9 cellular contexts compared by ENCODE assay signal in the genomic region with DNA sequence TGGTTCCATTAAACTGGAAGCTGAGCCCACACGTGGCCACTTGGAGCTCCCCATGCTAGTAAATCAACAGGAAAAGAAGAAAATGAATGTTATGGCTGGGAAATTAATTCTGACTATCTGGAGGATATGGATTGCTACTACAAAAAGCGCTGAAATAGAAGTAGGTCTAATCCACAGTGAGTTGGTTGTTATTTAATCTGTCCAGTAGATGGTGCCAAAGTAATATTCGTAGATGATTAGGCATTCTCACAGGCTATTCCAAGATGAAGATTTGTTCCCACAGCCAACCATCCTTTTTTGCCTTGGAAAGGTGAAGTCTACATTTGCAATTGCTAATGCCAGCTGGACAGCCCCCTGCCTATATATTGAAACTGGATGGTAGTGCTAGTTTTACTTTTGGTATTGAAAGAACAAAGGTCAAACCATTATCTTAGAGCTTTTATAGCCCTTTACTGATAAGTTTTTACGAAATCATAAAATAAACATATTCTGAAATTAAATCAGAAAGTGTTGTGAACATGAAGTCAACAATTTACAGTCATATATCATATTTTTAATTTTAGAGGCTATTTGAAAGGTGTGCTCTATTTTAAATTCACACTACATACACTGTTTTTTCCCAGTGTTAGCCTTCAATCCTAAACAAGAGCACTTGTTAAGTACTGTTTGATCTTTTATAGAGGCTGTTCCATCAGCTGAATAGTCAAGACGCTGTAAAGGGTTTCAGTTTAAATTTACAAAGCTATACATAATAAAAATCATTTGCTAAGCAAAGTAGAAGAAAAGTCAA. TPM values are rescaled to one million over a fixed set of nuclear protein-coding genes. Genes with fewer than 3 reads are reported as not detected.
DNase-seq lines count a peak whose midpoint lies in the region; TF ChIP-seq lines count a peak whose summit lies in the region.
"Had no signal": no experiment of that assay in that cellular context is flagged by ENCODE, and none has a peak within 500 bp of the region (broad histone marks: within the 10 kb centered on the region; RNA-seq: fewer than 3 reads in every experiment).

No MANE protein-coding gene starts in this region.

- no peaks in the 10 kb centered on the region for H3K27me3 Mint-ChIP-seq in MCF 10A (ENCODE audit: insufficient read depth, unreplicated experiment)
- peaks cover 3% of the 10 kb centered on the region for H3K27me3 Mint-ChIP-seq in type B pancreatic cell

- POLR2A ChIA-PET in HEK293T (lab: Yijun Ruan, JAX) = no interaction called here
- POLR2A ChIA-PET in MCF 10A (lab: Yijun Ruan, JAX) = no interaction called here

- H3K27ac Mint-ChIP-seq in MCF 10A (ENCODE audit: low read depth, unreplicated experiment) (no peak overlapping the region), type B pancreatic cell (peak overlapping the region; percentile 10)
- H3K27ac Mint-ChIP-seq: T-helper 1 cell treated with Interleukin-12 subunit alpha and Interleukin-12 subunit beta and Interleukin-4 antibody, amounts not matched to agents 30 μg/mL and 1 μg/mL, for 36 hours had no signal

- CTCF ChIA-PET in HEK293T (lab: Yijun Ruan, JAX) (interaction anchor here (0.7 to 1.1 kb wide), 2 partner anchors 17 to 1368 kb away, joined by 3 read pairs; no protein-coding TSS in a partner anchor), MCF 10A (lab: Yijun Ruan, JAX) (interaction anchor here (0.6 to 3.8 kb wide), 31 partner anchors 12 to 1556 kb away, joined by 3 to 24 read pairs (median 4); no protein-coding TSS in a partner anchor)

- H3K9me3 Mint-ChIP-seq in MCF 10A (ENCODE audit: unreplicated experiment) (no peaks in the 10 kb centered on the region), type B pancreatic cell (no peaks in the 10 kb centered on the region)
- H3K9me3 Mint-ChIP-seq: T-helper 1 cell treated with Interleukin-12 subunit alpha and Interleukin-12 subunit beta and Interleukin-4 antibody, amounts not matched to agents 30 μg/mL and 1 μg/mL, for 36 hours had no signal

- no peaks in the 10 kb centered on the region for H3K4me1 Mint-ChIP-seq in MCF 10A (ENCODE audit: insufficient read depth, unreplicated experiment)
- no peaks in the 10 kb centered on the region for H3K4me1 Mint-ChIP-seq in type B pancreatic cell (ENCODE audit: unreplicated experiment)

- intact Hi-C loops in MCF 10A (cut with micrococcal nuclease) = loop anchor here (1.0 to 10.0 kb wide), 6 partner anchors 45 to 1333 kb away; partner anchors contain the start of gene HSPA13

- BruUV-seq in MCF 10A (replicated peaks; lab: Mats Ljungman, UMichigan) = no TSS peak

- DNase-seq in Daoy (ENCODE audit: low read depth) = peak; percentile 29
- peak; percentile 60 for DNase-seq in HEK293T (ENCODE audit: extremely low spot score)
- peak; percentile 13 for DNase-seq in NCI-H226
- peak; percentile 65 for DNase-seq in MCF 10A (ENCODE audit: unreplicated experiment)
- DNase-seq in kidney glomerular epithelial cell (lab: John Stamatoyannopoulos, UW) = peak; percentile 71
- no peak for DNase-seq in type B pancreatic cell (ENCODE audit: extremely low spot score, unreplicated experiment)
- DNase-seq in activated T-cell treated with anti-CD3 and anti-CD28 coated beads, Interleukin-2, amount 50 U/mL, for 1 hour = no peak
- no peak for DNase-seq in occipital lobe (lab: John Stamatoyannopoulos, UW)

- H3K36me3 Mint-ChIP-seq in MCF 10A (ENCODE audit: insufficient read depth, unreplicated experiment) (no peaks in the 10 kb centered on the region), type B pancreatic cell (no peaks in the 10 kb centered on the region)

- TF ChIP-seq CTCF in MCF 10A (IDR thresholded peaks at IDR 0.05; ENCODE audit: unreplicated experiment) (peak; percentile 56), type B pancreatic cell (conservative IDR thresholded peaks at IDR 0.05) (peak; percentile 82)

- H3K4me3 Mint-ChIP-seq in MCF 10A (ENCODE audit: unreplicated experiment) (no peak overlapping the region), type B pancreatic cell (no peak overlapping the region)
- H3K4me3 Mint-ChIP-seq: T-helper 1 cell treated with Interleukin-12 subunit alpha and Interleukin-12 subunit beta and Interleukin-4 antibody, amounts not matched to agents 30 μg/mL and 1 μg/mL, for 36 hours had no signal

TF ChIP-seq in HEK293T, 16 proteins besides CTCF, POLR2A, EP300 and RAD21:
- no peak for TF ChIP-seq ZNF384 (IDR thresholded peaks at IDR 0.05)

RNA-seq across cellular contexts. Expression of gene RBM11, which starts 43.9 kb away (rescaled TPM):
- 4.1 and 4.4 TPM in 2 replicates for total RNA-seq in Daoy (2014; rRNA removed; shearing (Covaris generic))
- total RNA-seq in MCF 10A (2022) (3.9 and 5.1 TPM in 2 replicates), type B pancreatic cell (ENCODE audit: low replicate concordance) (2.1 and 2.7 TPM in 2 replicates), occipital lobe (16.2 TPM)

RNA-seq across cellular contexts. Expression of gene LIPI, which starts 49.1 kb away (rescaled TPM):
- total RNA-seq in Daoy (2014; rRNA removed; shearing (Covaris generic)) = not detected in 2 replicates
- total RNA-seq in MCF 10A (2022) = not detected in 2 replicates
- not detected in 2 replicates for total RNA-seq in type B pancreatic cell (ENCODE audit: low replicate concordance)
- total RNA-seq in occipital lobe = not detected

Comparison
In these comparisons a context has a peak if more than half of its experiments do, and no peak if none do; other contexts are left out.
1. DNase-seq: peak in Daoy (single experiment), HEK293T (single experiment), NCI-H226 (single experiment), MCF 10A (single experiment) and kidney glomerular epithelial cell (single experiment); none in type B pancreatic cell (single experiment), activated T-cell treated with anti-CD3 and anti-CD28 coated beads, Interleukin-2, amount 50 U/mL, for 1 hour (single experiment) and occipital lobe (single experiment).